ENCODE assay signal across 21 cellular contexts in the genomic region with DNA sequence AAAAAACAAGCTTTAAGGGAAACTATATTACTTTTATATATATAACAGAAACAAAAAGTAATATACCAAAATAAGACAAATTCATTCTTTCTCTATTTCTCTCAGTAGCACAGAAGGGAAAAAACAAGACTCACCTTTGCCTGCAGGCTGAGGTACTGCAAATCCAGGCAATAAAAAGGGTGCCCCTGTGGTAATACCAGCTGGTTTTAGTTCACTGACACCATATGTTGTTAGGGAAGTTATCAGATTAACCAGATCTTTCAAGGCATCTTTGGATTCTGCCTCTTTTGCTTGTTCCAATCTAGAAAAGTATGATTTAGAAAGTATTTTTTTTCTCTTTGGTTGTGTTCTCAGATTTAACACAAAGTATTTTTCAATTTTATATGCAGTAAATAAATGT.
DNase-seq lines count a peak whose midpoint lies in the region; ATAC-seq, FAIRE-seq and TF ChIP-seq lines count a peak whose summit lies in the region.
"Had no signal": no experiment of that assay in that cellular context is flagged by ENCODE, and none has a peak within 500 bp of the region (broad histone marks: within the 10 kb centered on the region; RNA-seq: fewer than 3 reads in every experiment).

No MANE protein-coding gene starts in this region.

- H3K27ac ChIP-seq in pancreas = no peak overlapping the region
- no peak overlapping the region for H3K27ac ChIP-seq in OCI-LY7 (ENCODE audit: low read depth, low read length, poor library complexity, severe bottlenecking)
- H3K27ac ChIP-seq: BLaER1 had no signal

- no peaks in the 10 kb centered on the region for H3K9me3 Mint-ChIP-seq in activated CD4-positive, alpha-beta memory T cell treated with anti-CD3 and anti-CD28 coated beads, Interleukin-2, amount 10 ng/mL, durations not matched to agents 7 days and 5 days
- H3K9me3 Mint-ChIP-seq: CD4-positive, alpha-beta T cell had no signal

- no TSS peak for BruUV-seq in OCI-LY7 (replicated peaks; lab: Mats Ljungman, UMichigan)

- no peaks in the 10 kb centered on the region for H4K20me1 ChIP-seq in OCI-LY7 (ENCODE audit: insufficient read depth, low read length)
- H4K20me1 ChIP-seq: BLaER1 had no signal

- H3K4me1 ChIP-seq in pancreas (no peaks in the 10 kb centered on the region), OCI-LY7 (ENCODE audit: insufficient read depth, low read length, poor library complexity, severe bottlenecking) (no peaks in the 10 kb centered on the region)

- peaks cover 0 to 7% (median 0%) of the 10 kb centered on the region in 3 donors for H3K36me3 ChIP-seq in pancreas
- no peaks in the 10 kb centered on the region for H3K36me3 ChIP-seq in OCI-LY7 (ENCODE audit: insufficient read depth, low read length)

- H3K27ac Mint-ChIP-seq in activated CD4-positive, alpha-beta memory T cell treated with anti-CD3 and anti-CD28 coated beads, Interleukin-2, amount 10 ng/mL, durations not matched to agents 7 days and 5 days = no peak overlapping the region
- H3K27ac Mint-ChIP-seq: CD4-positive, alpha-beta T cell had no signal

- ATAC-seq in pancreas (no peak), HG03342 (IDR thresholded peaks at IDR 0.05; ENCODE audit: unreplicated experiment) (no peak)
- ATAC-seq: Panc1 had no signal

- no peaks in the 10 kb centered on the region for H3K79me2 ChIP-seq in OCI-LY7 (ENCODE audit: insufficient read depth, low read depth, low read length)

- DNase-seq in DMS 273 treated with DMSO at 0.1 percent for 48 hours (lab: John Stamatoyannopoulos, UW) (peak; percentile 15), NCI-H2171 treated with DMSO at 0.1 percent for 48 hours (lab: John Stamatoyannopoulos, UW) (peak; percentile 78), cerebellar cortex (ENCODE audit: low spot score) (peak; percentile 78), pancreas (no peak), OCI-LY7 (ENCODE audit: low spot score) (no peak)
- no peak for DNase-seq in activated CD4-positive, alpha-beta memory T cell treated with anti-CD3 and anti-CD28 coated beads, Interleukin-2, amount 10 ng/mL, durations not matched to agents 7 days and 5 days
- DNase-seq: ACHN; CD4-positive, alpha-beta T cell; COR-L47; EL; MM.1S; NCI-H1092; NCI-H1436; NCI-H187 treated with DMSO at 0.1 percent for 48 hours; NCI-H446 treated with DMSO at 0.1 percent for 48 hours; NK-92 treated with Interleukin-12 subunit alpha and Interleukin-12 subunit beta, amount 100 ng/mL, for 24 hours; SIG-M5; T-helper 1 cell had no signal

- H3K9me3 ChIP-seq in pancreas (no peaks in the 10 kb centered on the region), OCI-LY7 (ENCODE audit: low read length) (no peaks in the 10 kb centered on the region)
- H3K9me3 ChIP-seq: BLaER1 had no signal

- CTCF ChIA-PET in OCI-LY7 (lab: Charles Lee; ENCODE audit: unreplicated experiment) = no interaction called here
- CTCF ChIA-PET in activated CD4-positive, alpha-beta memory T cell treated with anti-CD3 and anti-CD28 coated beads, Interleukin-2, amount 10 ng/mL, durations not matched to agents 7 days and 5 days (lab: Charles Lee) = no interaction called here

- FAIRE-seq in pancreas (lab: Jason Lieb, UNC) = peak; percentile 60

- no peak for TF ChIP-seq CTCF in pancreas (IDR thresholded peaks at IDR 0.05)
- TF ChIP-seq CTCF in OCI-LY7 (conservative IDR thresholded peaks at IDR 0.05; ENCODE audit: low read length) = no peak

- POLR2A ChIA-PET in OCI-LY7 (lab: Charles Lee) = interaction anchor here (0.7 kb wide), 2 partner anchors 33 to 290 kb away, joined by 3 read pairs; no protein-coding TSS in a partner anchor
- POLR2A ChIA-PET in activated CD4-positive, alpha-beta memory T cell treated with anti-CD3 and anti-CD28 coated beads, Interleukin-2, amount 10 ng/mL, durations not matched to agents 7 days and 5 days (lab: Charles Lee) = no interaction called here

- no peaks in the 10 kb centered on the region for H3K4me1 Mint-ChIP-seq in activated CD4-positive, alpha-beta memory T cell treated with anti-CD3 and anti-CD28 coated beads, Interleukin-2, amount 10 ng/mL, durations not matched to agents 7 days and 5 days

- no peaks in the 10 kb centered on the region for H3K36me3 Mint-ChIP-seq in activated CD4-positive, alpha-beta memory T cell treated with anti-CD3 and anti-CD28 coated beads, Interleukin-2, amount 10 ng/mL, durations not matched to agents 7 days and 5 days (ENCODE audit: low read depth)

- H3K27me3 ChIP-seq in pancreas = no peaks in the 10 kb centered on the region
- H3K27me3 ChIP-seq: BLaER1 had no signal

- H3K4me3 ChIP-seq in pancreas (no peak overlapping the region), OCI-LY7 (ENCODE audit: low read depth, low read length, poor library complexity, severe bottlenecking) (no peak overlapping the region)
- H3K4me3 ChIP-seq: BLaER1 had no signal

- H2AFZ ChIP-seq in OCI-LY7 (ENCODE audit: low read length) = no peak overlapping the region

- no peaks in the 10 kb centered on the region for H3K27me3 Mint-ChIP-seq in activated CD4-positive, alpha-beta memory T cell treated with anti-CD3 and anti-CD28 coated beads, Interleukin-2, amount 10 ng/mL, durations not matched to agents 7 days and 5 days
- H3K27me3 Mint-ChIP-seq: CD4-positive, alpha-beta T cell had no signal

- H3K4me3 Mint-ChIP-seq in activated CD4-positive, alpha-beta memory T cell treated with anti-CD3 and anti-CD28 coated beads, Interleukin-2, amount 10 ng/mL, durations not matched to agents 7 days and 5 days = no peak overlapping the region
- H3K4me3 Mint-ChIP-seq: CD4-positive, alpha-beta T cell had no signal

- intact Hi-C loops in pancreas (cut with DNase I) (no loop called here), OCI-LY7 (cut with micrococcal nuclease; ENCODE audit: unreplicated experiment) (no loop called here)

- H3K4me2 ChIP-seq in OCI-LY7 (ENCODE audit: low read length) = no peak overlapping the region
- H3K4me2 ChIP-seq: BLaER1 had no signal

- H3K9me2 ChIP-seq in OCI-LY7 (ENCODE audit: insufficient read depth, low read length) = no peaks in the 10 kb centered on the region

Comparison
In these comparisons a context has a peak if more than half of its experiments do, and no peak if none do; other contexts are left out.
1. DNase-seq: peak in DMS 273 treated with DMSO at 0.1 percent for 48 hours (single experiment), NCI-H2171 treated with DMSO at 0.1 percent for 48 hours (single experiment) and cerebellar cortex (single experiment); none in pancreas (0 of 6), OCI-LY7 (single experiment) and activated CD4-positive, alpha-beta memory T cell treated with anti-CD3 and anti-CD28 coated beads, Interleukin-2, amount 10 ng/mL, durations not matched to agents 7 days and 5 days (single experiment).